Comparison of ENCODE assay signal across 1 cellular context in the genomic region with DNA sequence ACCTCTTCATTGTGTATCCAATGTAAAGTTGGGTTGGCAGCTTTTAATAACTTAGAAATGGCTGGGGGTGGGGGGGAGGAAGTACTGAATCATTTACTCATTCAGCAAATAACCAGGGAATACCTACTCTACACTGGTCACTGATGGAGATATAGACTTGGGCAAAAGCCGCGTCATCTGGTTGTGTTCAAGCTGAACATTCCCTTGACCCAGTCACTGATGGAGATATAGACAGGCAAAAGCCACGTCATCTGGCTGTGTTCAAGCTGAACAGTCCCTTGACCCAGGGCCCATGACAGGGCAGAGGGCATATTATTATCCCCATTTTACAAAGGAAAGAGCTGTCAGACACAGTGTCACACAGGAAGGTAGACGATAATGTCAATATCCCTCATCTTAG.
TF ChIP-seq lines count a peak whose summit lies in the region.

No MANE protein-coding gene starts in this region.

TF ChIP-seq in IMR-90, 13 proteins besides CTCF, POLR2A, EP300 and RAD21 (continued from another document):
- no peak for TF ChIP-seq RFX5 (IDR thresholded peaks at IDR 0.05; ENCODE audit: low read depth, low read length)
- no peak for TF ChIP-seq MAZ (IDR thresholded peaks at IDR 0.05; ENCODE audit: borderline replicate concordance, low read depth, low read length)
- TF ChIP-seq BHLHE40 (IDR thresholded peaks at IDR 0.05; ENCODE audit: low read depth, low read length): no peak
- TF ChIP-seq, protein P1, sequence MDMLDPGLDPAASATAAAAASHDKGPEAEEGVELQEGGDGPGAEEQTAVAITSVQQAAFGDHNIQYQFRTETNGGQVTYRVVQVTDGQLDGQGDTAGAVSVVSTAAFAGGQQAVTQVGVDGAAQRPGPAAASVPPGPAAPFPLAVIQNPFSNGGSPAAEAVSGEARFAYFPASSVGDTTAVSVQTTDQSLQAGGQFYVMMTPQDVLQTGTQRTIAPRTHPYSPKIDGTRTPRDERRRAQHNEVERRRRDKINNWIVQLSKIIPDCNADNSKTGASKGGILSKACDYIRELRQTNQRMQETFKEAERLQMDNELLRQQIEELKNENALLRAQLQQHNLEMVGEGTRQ (IDR thresholded peaks at IDR 0.05; ENCODE audit: low read depth, low read length): no peak
- no peak for TF ChIP-seq MXI1 (IDR thresholded peaks at IDR 0.05; ENCODE audit: borderline replicate concordance, low read depth, low read length)
